1 cellular context compared by ENCODE assay signal in the genomic region with DNA sequence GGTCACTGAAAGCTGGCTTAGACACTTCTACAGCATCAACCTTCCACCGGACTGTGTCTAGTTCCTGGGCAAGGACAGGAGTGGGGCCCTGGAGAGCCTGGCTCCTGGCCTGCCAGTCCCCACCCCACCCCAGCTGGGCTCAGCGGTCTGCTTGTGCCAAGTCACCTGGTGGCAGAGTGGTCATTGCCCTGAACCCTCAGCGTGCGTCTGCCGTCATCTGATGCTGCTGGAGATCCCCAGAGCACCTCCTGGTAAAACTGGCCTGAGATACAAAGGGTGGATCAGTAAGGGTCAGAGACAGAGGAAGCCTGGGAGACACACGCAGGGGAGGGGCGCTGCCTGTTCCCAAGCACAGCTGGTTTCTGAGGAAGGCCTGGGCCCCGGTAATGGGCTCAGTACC.
TF ChIP-seq lines count a peak whose summit lies in the region.

No MANE protein-coding gene starts in this region.

TF ChIP-seq in HepG2, 621 proteins besides CTCF, POLR2A, EP300 and RAD21:
- TF ChIP-seq, protein P1, sequence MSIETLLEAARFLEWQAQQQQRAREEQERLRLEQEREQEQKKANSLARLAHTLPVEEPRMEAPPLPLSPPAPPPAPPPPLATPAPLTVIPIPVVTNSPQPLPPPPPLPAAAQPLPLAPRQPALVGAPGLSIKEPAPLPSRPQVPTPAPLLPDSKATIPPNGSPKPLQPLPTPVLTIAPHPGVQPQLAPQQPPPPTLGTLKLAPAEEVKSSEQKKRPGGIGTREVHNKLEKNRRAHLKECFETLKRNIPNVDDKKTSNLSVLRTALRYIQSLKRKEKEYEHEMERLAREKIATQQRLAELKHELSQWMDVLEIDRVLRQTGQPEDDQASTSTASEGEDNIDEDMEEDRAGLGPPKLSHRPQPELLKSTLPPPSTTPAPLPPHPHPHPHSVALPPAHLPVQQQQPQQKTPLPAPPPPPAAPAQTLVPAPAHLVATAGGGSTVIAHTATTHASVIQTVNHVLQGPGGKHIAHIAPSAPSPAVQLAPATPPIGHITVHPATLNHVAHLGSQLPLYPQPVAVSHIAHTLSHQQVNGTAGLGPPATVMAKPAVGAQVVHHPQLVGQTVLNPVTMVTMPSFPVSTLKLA (IDR thresholded peaks at IDR 0.05): no peak
- TF ChIP-seq PAWR (CRISPR knock-in tag; IDR thresholded peaks at IDR 0.05; ENCODE audit: borderline replicate concordance) (no peak), PCBP1 (IDR thresholded peaks at IDR 0.05; ENCODE audit: borderline replicate concordance, low read depth, low read length) (no peak), ZNF746 (CRISPR knock-in tag; IDR thresholded peaks at IDR 0.05) (no peak), ZNF891 (CRISPR knock-in tag; IDR thresholded peaks at IDR 0.05) (no peak), NCOA2 (CRISPR knock-in tag; IDR thresholded peaks at IDR 0.05) (no peak), ZC3H4 (CRISPR knock-in tag; IDR thresholded peaks at IDR 0.05; ENCODE audit: borderline replicate concordance) (no peak), ZNF431 (CRISPR knock-in tag; IDR thresholded peaks at IDR 0.05; ENCODE audit: borderline replicate concordance, low read depth) (no peak), KDM6A (CRISPR knock-in tag; IDR thresholded peaks at IDR 0.05; ENCODE audit: low read depth) (no peak), ZNF790 (CRISPR knock-in tag; IDR thresholded peaks at IDR 0.05; ENCODE audit: borderline replicate concordance) (no peak), CCDC6 (CRISPR knock-in tag; IDR thresholded peaks at IDR 0.05) (no peak), ZNF562 (CRISPR knock-in tag; IDR thresholded peaks at IDR 0.05; ENCODE audit: borderline replicate concordance) (no peak), NR1H2 (CRISPR knock-in tag; IDR thresholded peaks at IDR 0.05; ENCODE audit: borderline replicate concordance, low read depth) (no peak)
- TF ChIP-seq, protein P2, sequence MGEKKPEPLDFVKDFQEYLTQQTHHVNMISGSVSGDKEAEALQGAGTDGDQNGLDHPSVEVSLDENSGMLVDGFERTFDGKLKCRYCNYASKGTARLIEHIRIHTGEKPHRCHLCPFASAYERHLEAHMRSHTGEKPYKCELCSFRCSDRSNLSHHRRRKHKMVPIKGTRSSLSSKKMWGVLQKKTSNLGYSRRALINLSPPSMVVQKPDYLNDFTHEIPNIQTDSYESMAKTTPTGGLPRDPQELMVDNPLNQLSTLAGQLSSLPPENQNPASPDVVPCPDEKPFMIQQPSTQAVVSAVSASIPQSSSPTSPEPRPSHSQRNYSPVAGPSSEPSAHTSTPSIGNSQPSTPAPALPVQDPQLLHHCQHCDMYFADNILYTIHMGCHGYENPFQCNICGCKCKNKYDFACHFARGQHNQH (CRISPR knock-in tag; IDR thresholded peaks at IDR 0.05): no peak
- TF ChIP-seq, protein P3, sequence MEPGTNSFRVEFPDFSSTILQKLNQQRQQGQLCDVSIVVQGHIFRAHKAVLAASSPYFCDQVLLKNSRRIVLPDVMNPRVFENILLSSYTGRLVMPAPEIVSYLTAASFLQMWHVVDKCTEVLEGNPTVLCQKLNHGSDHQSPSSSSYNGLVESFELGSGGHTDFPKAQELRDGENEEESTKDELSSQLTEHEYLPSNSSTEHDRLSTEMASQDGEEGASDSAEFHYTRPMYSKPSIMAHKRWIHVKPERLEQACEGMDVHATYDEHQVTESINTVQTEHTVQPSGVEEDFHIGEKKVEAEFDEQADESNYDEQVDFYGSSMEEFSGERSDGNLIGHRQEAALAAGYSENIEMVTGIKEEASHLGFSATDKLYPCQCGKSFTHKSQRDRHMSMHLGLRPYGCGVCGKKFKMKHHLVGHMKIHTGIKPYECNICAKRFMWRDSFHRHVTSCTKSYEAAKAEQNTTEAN (CRISPR knock-in tag; conservative IDR thresholded peaks at IDR 0.05): no peak
- TF ChIP-seq, protein P4, sequence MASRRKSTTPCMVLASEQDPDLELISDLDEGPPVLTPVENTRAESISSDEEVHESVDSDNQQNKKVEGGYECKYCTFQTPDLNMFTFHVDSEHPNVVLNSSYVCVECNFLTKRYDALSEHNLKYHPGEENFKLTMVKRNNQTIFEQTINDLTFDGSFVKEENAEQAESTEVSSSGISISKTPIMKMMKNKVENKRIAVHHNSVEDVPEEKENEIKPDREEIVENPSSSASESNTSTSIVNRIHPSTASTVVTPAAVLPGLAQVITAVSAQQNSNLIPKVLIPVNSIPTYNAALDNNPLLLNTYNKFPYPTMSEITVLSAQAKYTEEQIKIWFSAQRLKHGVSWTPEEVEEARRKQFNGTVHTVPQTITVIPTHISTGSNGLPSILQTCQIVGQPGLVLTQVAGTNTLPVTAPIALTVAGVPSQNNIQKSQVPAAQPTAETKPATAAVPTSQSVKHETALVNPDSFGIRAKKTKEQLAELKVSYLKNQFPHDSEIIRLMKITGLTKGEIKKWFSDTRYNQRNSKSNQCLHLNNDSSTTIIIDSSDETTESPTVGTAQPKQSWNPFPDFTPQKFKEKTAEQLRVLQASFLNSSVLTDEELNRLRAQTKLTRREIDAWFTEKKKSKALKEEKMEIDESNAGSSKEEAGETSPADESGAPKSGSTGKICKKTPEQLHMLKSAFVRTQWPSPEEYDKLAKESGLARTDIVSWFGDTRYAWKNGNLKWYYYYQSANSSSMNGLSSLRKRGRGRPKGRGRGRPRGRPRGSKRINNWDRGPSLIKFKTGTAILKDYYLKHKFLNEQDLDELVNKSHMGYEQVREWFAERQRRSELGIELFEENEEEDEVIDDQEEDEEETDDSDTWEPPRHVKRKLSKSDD (CRISPR knock-in tag; IDR thresholded peaks at IDR 0.05; ENCODE audit: low read depth): no peak
- TF ChIP-seq, protein P5, sequence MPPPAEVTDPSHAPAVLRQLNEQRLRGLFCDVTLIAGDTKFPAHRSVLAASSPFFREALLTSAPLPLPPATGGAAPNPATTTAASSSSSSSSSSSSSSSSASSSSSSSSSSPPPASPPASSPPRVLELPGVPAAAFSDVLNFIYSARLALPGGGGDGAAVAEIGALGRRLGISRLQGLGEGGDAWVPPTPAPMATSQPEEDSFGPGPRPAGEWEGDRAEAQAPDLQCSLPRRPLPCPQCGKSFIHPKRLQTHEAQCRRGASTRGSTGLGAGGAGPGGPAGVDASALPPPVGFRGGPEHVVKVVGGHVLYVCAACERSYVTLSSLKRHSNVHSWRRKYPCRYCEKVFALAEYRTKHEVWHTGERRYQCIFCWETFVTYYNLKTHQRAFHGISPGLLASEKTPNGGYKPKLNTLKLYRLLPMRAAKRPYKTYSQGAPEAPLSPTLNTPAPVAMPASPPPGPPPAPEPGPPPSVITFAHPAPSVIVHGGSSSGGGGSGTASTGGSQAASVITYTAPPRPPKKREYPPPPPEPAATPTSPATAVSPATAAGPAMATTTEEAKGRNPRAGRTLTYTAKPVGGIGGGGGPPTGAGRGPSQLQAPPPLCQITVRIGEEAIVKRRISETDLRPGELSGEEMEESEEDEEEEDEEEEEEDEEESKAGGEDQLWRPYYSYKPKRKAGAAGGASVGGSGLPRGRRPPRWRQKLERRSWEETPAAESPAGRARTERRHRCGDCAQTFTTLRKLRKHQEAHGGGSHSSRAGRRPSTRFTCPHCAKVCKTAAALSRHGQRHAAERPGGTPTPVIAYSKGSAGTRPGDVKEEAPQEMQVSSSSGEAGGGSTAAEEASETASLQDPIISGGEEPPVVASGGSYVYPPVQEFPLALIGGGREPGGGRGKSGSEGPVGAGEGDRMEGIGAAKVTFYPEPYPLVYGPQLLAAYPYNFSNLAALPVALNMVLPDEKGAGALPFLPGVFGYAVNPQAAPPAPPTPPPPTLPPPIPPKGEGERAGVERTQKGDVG (CRISPR knock-in tag; IDR thresholded peaks at IDR 0.05; ENCODE audit: borderline replicate concordance): no peak
